Comparison of ENCODE assay signal across 1 cellular context in genomic region chr15:66733976-66734375, GRCh38.
TF ChIP-seq lines count a peak whose summit lies in the region.

No MANE protein-coding gene starts in this region.

TF ChIP-seq in IMR-90, 13 proteins besides CTCF, POLR2A, EP300 and RAD21:
- TF ChIP-seq FOS (IDR thresholded peaks at IDR 0.05; ENCODE audit: low read depth, low read length) (no peak), USF2 (IDR thresholded peaks at IDR 0.05; ENCODE audit: low read depth, low read length) (no peak), NFE2L2 (IDR thresholded peaks at IDR 0.05; ENCODE audit: low read depth, low read length) (no peak), CHD1 (IDR thresholded peaks at IDR 0.05; ENCODE audit: low read depth, low read length) (no peak), BHLHE40 (IDR thresholded peaks at IDR 0.05; ENCODE audit: low read depth, low read length) (no peak), RFX5 (IDR thresholded peaks at IDR 0.05; ENCODE audit: low read depth, low read length) (no peak), RCOR1 (IDR thresholded peaks at IDR 0.05; ENCODE audit: insufficient replicate concordance, low read length) (no peak), ELK1 (IDR thresholded peaks at IDR 0.05; ENCODE audit: borderline replicate concordance, low read depth, low read length) (no peak), CEBPB (IDR thresholded peaks at IDR 0.05; ENCODE audit: low read depth, low read length) (no peak), MAFK (IDR thresholded peaks at IDR 0.05; ENCODE audit: low read depth, low read length) (no peak)
